Comparison of ENCODE assay signal across 1 cellular context in genomic region chr10:3074145-3074665, GRCh38.
TF ChIP-seq lines count a peak whose summit lies in the region.

No MANE protein-coding gene starts in this region.

TF ChIP-seq in K562, 482 proteins besides CTCF, POLR2A, EP300 and RAD21 (continued from another document):
- TF ChIP-seq PRDM10 (IDR thresholded peaks at IDR 0.05; ENCODE audit: partially characterized antibody) (no peak), PKNOX1 (IDR thresholded peaks at IDR 0.05) (peak; percentile 74), ZNF592 (IDR thresholded peaks at IDR 0.05) (peak; percentile 39; the same call in 1 of the 2 replicates), CXXC5 (CRISPR knock-in tag; IDR thresholded peaks at IDR 0.05) (peak; percentile 41; the same call in 1 of the 2 replicates), NFIC (IDR thresholded peaks at IDR 0.05) (peak; percentile 58), ESRRA (IDR thresholded peaks at IDR 0.05; ENCODE audit: borderline replicate concordance, low read depth) (0 out of 2 replicates have a peak, but pooled peaks have one; percentile 54), TSHZ1 (CRISPR knock-in tag; IDR thresholded peaks at IDR 0.05) (no peak), ZBTB9 (CRISPR knock-in tag; IDR thresholded peaks at IDR 0.05) (peak; percentile 93), ERF (CRISPR knock-in tag; IDR thresholded peaks at IDR 0.05) (no peak), POLR3G (IDR thresholded peaks at IDR 0.05; ENCODE audit: extremely low read depth, insufficient read length, insufficient replicate concordance) (no peak)
